ENCODE assay signal across 8 cellular contexts in the genomic region with DNA sequence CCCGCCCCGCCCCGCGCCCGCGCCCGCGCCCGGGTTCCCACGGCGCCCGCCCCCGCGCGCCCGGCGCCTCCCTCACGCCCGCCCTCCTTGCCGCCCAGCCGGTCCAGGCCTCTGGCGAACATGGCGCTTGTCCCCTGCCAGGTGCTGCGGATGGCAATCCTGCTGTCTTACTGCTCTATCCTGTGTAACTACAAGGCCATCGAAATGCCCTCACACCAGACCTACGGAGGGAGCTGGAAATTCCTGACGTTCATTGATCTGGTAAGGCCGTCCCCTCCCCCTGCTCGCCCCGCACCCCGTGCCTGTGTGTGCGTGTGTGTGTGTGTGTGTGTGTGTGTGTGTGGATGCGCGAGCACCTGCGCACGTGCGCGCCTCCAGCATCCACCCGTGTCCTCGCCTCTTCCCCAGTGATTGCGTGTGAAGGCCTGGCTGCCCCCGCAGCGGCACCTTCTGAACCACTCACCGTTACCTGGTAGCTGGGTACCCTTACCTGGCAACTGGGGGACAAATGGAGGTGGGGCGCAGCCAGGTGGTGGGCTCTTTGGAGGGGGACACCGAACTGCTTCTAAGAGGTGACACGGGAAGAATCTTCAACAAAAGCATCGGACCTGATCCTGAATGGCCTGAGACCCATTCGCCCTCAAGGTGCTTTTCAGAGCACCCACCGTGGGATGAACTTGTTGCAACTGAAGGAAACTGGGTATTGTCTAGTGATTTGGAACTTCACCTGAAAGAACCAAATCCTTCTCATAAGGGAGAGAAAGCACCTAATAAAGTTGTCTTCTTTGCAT. TPM values are rescaled to one million over a fixed set of nuclear protein-coding genes. Genes with fewer than 3 reads are reported as not detected.
DNase-seq lines count a peak whose midpoint lies in the region; FAIRE-seq and TF ChIP-seq lines count a peak whose summit lies in the region.

A gene with protein sequence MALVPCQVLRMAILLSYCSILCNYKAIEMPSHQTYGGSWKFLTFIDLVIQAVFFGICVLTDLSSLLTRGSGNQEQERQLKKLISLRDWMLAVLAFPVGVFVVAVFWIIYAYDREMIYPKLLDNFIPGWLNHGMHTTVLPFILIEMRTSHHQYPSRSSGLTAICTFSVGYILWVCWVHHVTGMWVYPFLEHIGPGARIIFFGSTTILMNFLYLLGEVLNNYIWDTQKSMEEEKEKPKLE (plus strand): TSS at position 84 of the 791 bp plus-strand sequence. CDS start 37 bp downstream, at position 121.

- H3K27me3 ChIP-seq in mesenchymal stem cell (ENCODE audit: control insufficient read depth in 1 of 2, insufficient read depth in 1 of 2, low read length in 2 of 2), result no peaks in the 10 kb centered on the region

- CTCF ChIA-PET in activated CD4-positive, alpha-beta T cell treated with anti-CD3 and anti-CD28 coated beads, Interleukin-2, amount 10 ng/mL, durations not matched to agents 7 days and 5 days (lab: Charles Lee), result interaction anchor here (1.0 kb wide), 1 partner anchor 366 kb away, joined by 3 read pairs; no protein-coding TSS in a partner anchor

- intact Hi-C loops in dendritic cell treated with granulocyte-macrophage colony-stimulating factor and Interleukin-4, amounts not matched to agents 40 ng/mL and 50 ng/mL, for 4 days (cut with micrococcal nuclease), result loop anchor here (5.0 kb wide), 2 partner anchors 36 to 114 kb away; a partner anchor contains a TSS

- H3K36me3 Mint-ChIP-seq in activated CD4-positive, alpha-beta T cell treated with anti-CD3 and anti-CD28 coated beads, Interleukin-2, amount 10 ng/mL, durations not matched to agents 7 days and 5 days (ENCODE audit: low read depth), result no peaks in the 10 kb centered on the region
- H3K36me3 Mint-ChIP-seq in dendritic cell treated with granulocyte-macrophage colony-stimulating factor and Interleukin-4, amounts not matched to agents 40 ng/mL and 50 ng/mL, for 4 days (ENCODE audit: low read depth), result peaks cover 19% of the 10 kb centered on the region

- peak within 1 kb of the TSS; percentile 70 for H2AK5ac ChIP-seq in mesenchymal stem cell (ENCODE audit: low read length, severe bottlenecking)

- H3K27me3 Mint-ChIP-seq in activated CD4-positive, alpha-beta T cell treated with anti-CD3 and anti-CD28 coated beads, Interleukin-2, amount 10 ng/mL, durations not matched to agents 7 days and 5 days, result no peaks in the 10 kb centered on the region
- no peaks in the 10 kb centered on the region for H3K27me3 Mint-ChIP-seq in dendritic cell treated with granulocyte-macrophage colony-stimulating factor and Interleukin-4, amounts not matched to agents 40 ng/mL and 50 ng/mL, for 4 days

- H3K4me3 ChIP-seq in GM12864 (ENCODE audit: low read depth, low read length) (peak within 1 kb of the TSS; percentile 88), mesenchymal stem cell (ENCODE audit: insufficient read depth in 1 of 2, low read depth in 1 of 2, low read length in 2 of 2) (peak within 1 kb of the TSS; percentile 91 to 94)

- POLR2A ChIA-PET in activated CD4-positive, alpha-beta T cell treated with anti-CD3 and anti-CD28 coated beads, Interleukin-2, amount 10 ng/mL, durations not matched to agents 7 days and 5 days (lab: Charles Lee), result no interaction called here

- H3K4me2 ChIP-seq in mesenchymal stem cell (ENCODE audit: low read length, poor library complexity, severe bottlenecking), result peak within 1 kb of the TSS; percentile 90

- no peaks in the 10 kb centered on the region for H3K9me3 ChIP-seq in mesenchymal stem cell (ENCODE audit: control insufficient read depth, low read length)

- H2BK120ac ChIP-seq in mesenchymal stem cell (ENCODE audit: low read depth, low read length), result peak within 1 kb of the TSS; percentile 88

- H3K4me3 Mint-ChIP-seq in activated CD4-positive, alpha-beta T cell treated with anti-CD3 and anti-CD28 coated beads, Interleukin-2, amount 10 ng/mL, durations not matched to agents 7 days and 5 days, result peak within 1 kb of the TSS; percentile 82
- peak within 1 kb of the TSS; percentile 85 for H3K4me3 Mint-ChIP-seq in dendritic cell treated with granulocyte-macrophage colony-stimulating factor and Interleukin-4, amounts not matched to agents 40 ng/mL and 50 ng/mL, for 4 days

- H3K4ac ChIP-seq in mesenchymal stem cell (ENCODE audit: low read depth in 1 of 2, low read length in 2 of 2), result peak within 1 kb of the TSS; percentile 88 to 94

- peak within 1 kb of the TSS; percentile 90 to 100 for H3K14ac ChIP-seq in mesenchymal stem cell (ENCODE audit: low read length in 2 of 2)

- no peak for FAIRE-seq in H54 (lab: Jason Lieb, UNC)

- DNase-seq in GM12864 (ENCODE audit: low read depth) (peak; percentile 22), H54 (ENCODE audit: insufficient read length, low spot score) (no peak), LHCN-M2 (ENCODE audit: low read depth) (no peak), mesenchymal stem cell (no peak), T1000 (lab: John Stamatoyannopoulos, UW) (no peak)
- peak; percentile 73 for DNase-seq in activated CD4-positive, alpha-beta T cell treated with anti-CD3 and anti-CD28 coated beads, Interleukin-2, amount 10 ng/mL, durations not matched to agents 7 days and 5 days
- peak; percentile 43 for DNase-seq in stimulated activated CD8-positive, alpha-beta memory T cell treated with anti-CD3 and anti-CD28 coated beads, Interleukin-12 subunit alpha, Interleukin-12 subunit beta, amount 100 ng/mL, for 1 hour (ENCODE audit: low read depth)

- H3K18ac ChIP-seq in mesenchymal stem cell (ENCODE audit: low read depth in 1 of 2, low read length in 2 of 2), result peak within 1 kb of the TSS; percentile 95 to 97

- H4K91ac ChIP-seq in mesenchymal stem cell (ENCODE audit: low read length), result peak within 1 kb of the TSS; percentile 97

- peak within 1 kb of the TSS; percentile 96 for H4K8ac ChIP-seq in mesenchymal stem cell (ENCODE audit: low read length)

- H2BK15ac ChIP-seq in mesenchymal stem cell (ENCODE audit: low read depth, poor library complexity, severe bottlenecking), result peak within 1 kb of the TSS; percentile 97

- peak within 1 kb of the TSS; percentile 81 for H2AFZ ChIP-seq in mesenchymal stem cell (ENCODE audit: low read depth, low read length)

- peak within 1 kb of the TSS; percentile 87 to 94 for H2BK12ac ChIP-seq in mesenchymal stem cell (ENCODE audit: low read length in 2 of 2)

- H3K9ac ChIP-seq in mesenchymal stem cell (ENCODE audit: low read length), result peak within 1 kb of the TSS; percentile 97

- WGBS in mesenchymal stem cell, result 11% methylated on average over 39 of the region's 50 CpGs

- H3K27ac ChIP-seq in mesenchymal stem cell (ENCODE audit: low read length, poor library complexity, severe bottlenecking), result peak within 1 kb of the TSS; percentile 56

- H2BK5ac ChIP-seq in mesenchymal stem cell (ENCODE audit: low read depth, low read length, poor library complexity, severe bottlenecking), result peak within 1 kb of the TSS; percentile 51

- peak; percentile 54 for TF ChIP-seq POLR2A in H54 (IDR thresholded peaks at IDR 0.05; ENCODE audit: low read depth, low read length)

- H3K27ac Mint-ChIP-seq in activated CD4-positive, alpha-beta T cell treated with anti-CD3 and anti-CD28 coated beads, Interleukin-2, amount 10 ng/mL, durations not matched to agents 7 days and 5 days, result peak within 1 kb of the TSS; percentile 93
- H3K27ac Mint-ChIP-seq in dendritic cell treated with granulocyte-macrophage colony-stimulating factor and Interleukin-4, amounts not matched to agents 40 ng/mL and 50 ng/mL, for 4 days, result peak within 1 kb of the TSS; percentile 96

- peaks cover 28% of the 10 kb centered on the region for H3K4me1 Mint-ChIP-seq in activated CD4-positive, alpha-beta T cell treated with anti-CD3 and anti-CD28 coated beads, Interleukin-2, amount 10 ng/mL, durations not matched to agents 7 days and 5 days
- H3K4me1 Mint-ChIP-seq in dendritic cell treated with granulocyte-macrophage colony-stimulating factor and Interleukin-4, amounts not matched to agents 40 ng/mL and 50 ng/mL, for 4 days (ENCODE audit: low read depth), result peaks cover 41% of the 10 kb centered on the region

- peaks cover 6% of the 10 kb centered on the region for H3K79me1 ChIP-seq in mesenchymal stem cell (replicated peaks; ENCODE audit: low read length, poor library complexity, severe bottlenecking)

- H3K23ac ChIP-seq in mesenchymal stem cell (ENCODE audit: low read length in 2 of 2), result peak within 1 kb of the TSS in 1 of 2 experiments; percentile 96

- no peak for TF ChIP-seq CTCF in GM12864 (IDR thresholded peaks at IDR 0.05; ENCODE audit: low read depth, low read length, missing control alignments)

- no peaks in the 10 kb centered on the region for H3K36me3 ChIP-seq in mesenchymal stem cell (ENCODE audit: control insufficient read depth in 1 of 2, insufficient read depth in 2 of 2, low read depth in 1 of 2, low read length in 2 of 2)

- H3K9me3 Mint-ChIP-seq in activated CD4-positive, alpha-beta T cell treated with anti-CD3 and anti-CD28 coated beads, Interleukin-2, amount 10 ng/mL, durations not matched to agents 7 days and 5 days, result peaks cover 2% of the 10 kb centered on the region
- no peaks in the 10 kb centered on the region for H3K9me3 Mint-ChIP-seq in dendritic cell treated with granulocyte-macrophage colony-stimulating factor and Interleukin-4, amounts not matched to agents 40 ng/mL and 50 ng/mL, for 4 days

- H3K4me1 ChIP-seq in mesenchymal stem cell (ENCODE audit: control insufficient read depth, insufficient read depth, low read depth, low read length), result peaks cover 6% of the 10 kb centered on the region

RNA-seq across cellular contexts. Expression of the gene that starts here (rescaled TPM):
- total RNA-seq in LHCN-M2 (2014; rRNA removed), result 41.6 and 46.5 TPM in 2 replicates
- 54.5 TPM for polyA plus RNA-seq in LHCN-M2 (2012)
- 10 to 100 TPM; 11.7 to 12.1 TPM for total RNA-seq in activated CD4-positive, alpha-beta T cell treated with anti-CD3 and anti-CD28 coated beads, Interleukin-2, amount 10 ng/mL, durations not matched to agents 7 days and 5 days
- polyA plus RNA-seq in mesenchymal stem cell (2013, experiment 1 of 2), result 35.6 TPM
- 37.8 TPM for polyA plus RNA-seq in mesenchymal stem cell (2013, experiment 2 of 2)

Comparison
In these comparisons a context has a peak if more than half of its experiments do, and no peak if none do; other contexts are left out.
1. DNase-seq: peak in GM12864 (single experiment), activated CD4-positive, alpha-beta T cell treated with anti-CD3 and anti-CD28 coated beads, Interleukin-2, amount 10 ng/mL, durations not matched to agents 7 days and 5 days (single experiment) and stimulated activated CD8-positive, alpha-beta memory T cell treated with anti-CD3 and anti-CD28 coated beads, Interleukin-12 subunit alpha, Interleukin-12 subunit beta, amount 100 ng/mL, for 1 hour (single experiment); none in H54 (single experiment), LHCN-M2 (single experiment), mesenchymal stem cell (single experiment) and T1000 (single experiment).